In the genomic region with DNA sequence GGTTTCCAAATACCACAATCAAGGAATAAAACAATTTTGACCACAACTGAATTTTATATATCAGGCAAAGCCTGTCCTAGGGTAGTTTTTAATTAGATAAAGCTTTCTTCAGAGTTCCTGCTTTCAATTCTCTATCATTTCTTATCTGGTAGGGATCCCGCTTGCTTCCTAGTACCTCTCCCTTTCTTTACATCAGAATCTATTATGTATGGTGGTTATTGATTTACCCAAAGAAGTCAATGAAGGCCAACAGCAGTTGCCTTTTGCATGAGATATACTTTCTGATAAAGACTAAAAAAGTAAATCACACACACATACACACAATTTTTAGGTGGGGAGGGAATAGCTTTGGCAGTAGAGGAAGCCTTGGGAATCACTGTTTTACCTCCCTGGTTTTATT, we compare ENCODE assay signal across 16 cellular contexts.
"Had no signal": no experiment of that assay in that cellular context is flagged by ENCODE, and none has a peak within 500 bp of the region (broad histone marks: within the 10 kb centered on the region; RNA-seq: fewer than 3 reads in every experiment).

No MANE protein-coding gene starts in this region.

- H3K4me3 Mint-ChIP-seq: activated CD8-positive, alpha-beta T cell treated with anti-CD3 and anti-CD28 coated beads for 36 hours; activated T-cell treated with anti-CD3 and anti-CD28 coated beads, Interleukin-2, amount 50 U/mL, for 24 hours; neural crest cell; stimulated activated naive CD8-positive, alpha-beta T cell treated with anti-CD3 and anti-CD28 coated beads, Interleukin-15, Interleukin-2, amounts not matched to agents 100 ng/mL and 50 ng/mL, for 24 hours had no signal

- H3K36me3 ChIP-seq: breast epithelium, transverse colon, vagina, WERI-Rb-1 had no signal

- DNase-seq: activated CD4-positive, alpha-beta T cell treated with anti-CD3 and anti-CD28 coated beads for 48 hours; activated CD8-positive, alpha-beta T cell treated with anti-CD3 and anti-CD28 coated beads for 36 hours; activated naive CD4-positive, alpha-beta T cell treated with anti-CD3 and anti-CD28 coated beads, Interleukin-2, amount 50 U/mL, for 16 hours; activated T-cell treated with anti-CD3 and anti-CD28 coated beads, Interleukin-2, amount 50 U/mL, for 24 hours; foreskin melanocyte; hypothalamus; T-helper 2 cell; WERI-Rb-1 had no signal

- ATAC-seq: activated CD8-positive, alpha-beta T cell treated with anti-CD3 and anti-CD28 coated beads for 36 hours; left lobe of liver had no signal

- H3K27me3 Mint-ChIP-seq: activated CD8-positive, alpha-beta T cell treated with anti-CD3 and anti-CD28 coated beads for 36 hours; activated T-cell treated with anti-CD3 and anti-CD28 coated beads, Interleukin-2, amount 50 U/mL, for 24 hours; progenitor cell of endocrine pancreas; stimulated activated naive CD8-positive, alpha-beta T cell treated with anti-CD3 and anti-CD28 coated beads, Interleukin-15, Interleukin-2, amounts not matched to agents 100 ng/mL and 50 ng/mL, for 24 hours had no signal

- H3K27ac Mint-ChIP-seq: activated CD8-positive, alpha-beta T cell treated with anti-CD3 and anti-CD28 coated beads for 36 hours; activated T-cell treated with anti-CD3 and anti-CD28 coated beads, Interleukin-2, amount 50 U/mL, for 24 hours; progenitor cell of endocrine pancreas; stimulated activated naive CD8-positive, alpha-beta T cell treated with anti-CD3 and anti-CD28 coated beads, Interleukin-15, Interleukin-2, amounts not matched to agents 100 ng/mL and 50 ng/mL, for 24 hours had no signal

- H3K9me3 ChIP-seq: breast epithelium, transverse colon, vagina had no signal

- H3K27me3 ChIP-seq: breast epithelium, transverse colon, vagina had no signal

- H3K9me3 Mint-ChIP-seq: activated CD8-positive, alpha-beta T cell treated with anti-CD3 and anti-CD28 coated beads for 36 hours; activated T-cell treated with anti-CD3 and anti-CD28 coated beads, Interleukin-2, amount 50 U/mL, for 24 hours; stimulated activated naive CD8-positive, alpha-beta T cell treated with anti-CD3 and anti-CD28 coated beads, Interleukin-15, Interleukin-2, amounts not matched to agents 100 ng/mL and 50 ng/mL, for 24 hours had no signal

- H3K4me1 Mint-ChIP-seq: neural crest cell had no signal

- H3K4me1 ChIP-seq: breast epithelium had no signal

- H3K27ac ChIP-seq: breast epithelium, transverse colon, vagina, WERI-Rb-1 had no signal

- H3K4me3 ChIP-seq: breast epithelium, coronary artery, transverse colon, vagina had no signal
